In the genomic region with DNA sequence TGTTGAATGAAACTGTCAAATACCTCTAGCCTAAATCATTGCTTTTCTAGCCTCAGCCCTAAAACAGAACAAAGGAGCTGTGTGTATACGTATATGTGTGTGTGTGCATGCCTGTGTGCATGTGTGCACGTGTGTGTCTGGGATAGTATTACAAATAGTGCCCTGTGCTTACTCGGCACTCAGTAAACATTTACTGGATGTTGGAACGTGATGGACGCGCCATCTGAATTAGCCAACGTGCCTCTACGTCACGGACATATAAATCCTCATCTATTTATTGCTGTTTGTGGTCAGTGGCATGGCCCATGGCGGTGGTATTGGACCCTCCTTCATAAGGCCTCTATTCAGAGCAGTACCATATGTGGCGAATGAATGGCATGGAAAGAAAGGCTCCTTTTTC, we compare ENCODE assay signal across 26 cellular contexts. TPM values are rescaled to one million over a fixed set of nuclear protein-coding genes. Genes with fewer than 3 reads are reported as not detected.
DNase-seq lines count a peak whose midpoint lies in the region; ATAC-seq and TF ChIP-seq lines count a peak whose summit lies in the region.
"Had no signal": no experiment of that assay in that cellular context is flagged by ENCODE, and none has a peak within 500 bp of the region (broad histone marks: within the 10 kb centered on the region; RNA-seq: fewer than 3 reads in every experiment).

No MANE protein-coding gene starts in this region.

- intact Hi-C loops in left lung (cut with DNase I) = loop anchor here in 1 of 2 donors (5.0 kb wide), 1 partner anchor 128 kb away; no protein-coding TSS in a partner anchor

- in situ Hi-C loops in SK-MEL-5 (cut with HindIII; ENCODE audit: low pct_unique_long_range_greater_than_20kb, low sequenced_read_pairs) = no loop called here

- H3K27me3 ChIP-seq in ectodermal cell (ENCODE audit: control insufficient read depth, insufficient read depth, low read length, poor library complexity, severe bottlenecking) (no peaks in the 10 kb centered on the region), layer of hippocampus (ENCODE audit: control insufficient read depth, insufficient read depth, low read length) (no peaks in the 10 kb centered on the region), left lung (no peaks in the 10 kb centered on the region)
- H3K27me3 ChIP-seq: heart left ventricle, SJSA1 had no signal

- 92 to 95% methylated on average over 11 of the region's 11 CpGs for WGBS in ectodermal cell, 2 experiments

- no peak for TF ChIP-seq CTCF in left lung (IDR thresholded peaks at IDR 0.05)

- H3K9me3 ChIP-seq in ectodermal cell (ENCODE audit: control insufficient read depth, low read length) (no peaks in the 10 kb centered on the region), left lung (no peaks in the 10 kb centered on the region)
- H3K9me3 ChIP-seq: heart left ventricle, SJSA1 had no signal

- peaks cover 5% of the 10 kb centered on the region for H3K4me1 ChIP-seq in ectodermal cell (ENCODE audit: control insufficient read depth, insufficient read depth, low read length)
- H3K4me1 ChIP-seq in left lung = peaks cover 0 to 5% of the 10 kb centered on the region in 2 donors
- H3K4me1 ChIP-seq: parathyroid adenoma had no signal

- H3K4me3 ChIP-seq in ectodermal cell (ENCODE audit: insufficient read depth, low read depth, low read length) (no peak overlapping the region), left lung (no peak overlapping the region)
- H3K4me3 ChIP-seq: SJSA1 had no signal

- DNase-seq in SK-MEL-5 (ENCODE audit: low read depth, low spot score) (peak; percentile 98), left lung (no peak), NCI-H748 (lab: John Stamatoyannopoulos, UW; ENCODE audit: unreplicated experiment) (no peak)
- no peak for DNase-seq in activated CD4-positive, CD25-positive, alpha-beta regulatory T cell treated with anti-CD3 and anti-CD28 coated beads, Interleukin-2, amount 50 U/mL, for 72 hours
- DNase-seq: activated gamma-delta T cell; cortex of kidney; DMS 273 treated with DMSO at 0.1 percent for 48 hours; heart left ventricle; left colon; naive thymus-derived CD4-positive, alpha-beta T cell; NCI-H146; NCI-H524; right cardiac atrium; stimulated activated CD4-positive, alpha-beta T cell treated with anti-CD3 and anti-CD28 coated beads, Interleukin-12 subunit alpha, Interleukin-12 subunit beta, amount 100 ng/mL, for 4 hours; stimulated activated CD4-positive, alpha-beta T cell treated with anti-CD3 and anti-CD28 coated beads, Interleukin-4, amount 100 ng/mL, for 4 hours; stimulated activated naive CD8-positive, alpha-beta T cell treated with anti-CD3 and anti-CD28 coated beads, Interleukin-15, amount 100 ng/mL, for 72 hours; T-helper 1 cell; trophoblast cell had no signal

- ATAC-seq in left lung (no peak), HG03442 (IDR thresholded peaks at IDR 0.05; ENCODE audit: unreplicated experiment) (no peak)
- ATAC-seq: heart left ventricle; left colon; naive thymus-derived CD4-positive, alpha-beta T cell; Panc1; right cardiac atrium; stimulated activated naive CD8-positive, alpha-beta T cell treated with anti-CD3 and anti-CD28 coated beads, Interleukin-15, amount 100 ng/mL, for 72 hours had no signal

- H3K27ac ChIP-seq in ectodermal cell (ENCODE audit: insufficient read depth, low read depth, low read length, poor library complexity, severe bottlenecking) (peak overlapping the region; percentile 44), layer of hippocampus (ENCODE audit: low read depth, low read length) (peak overlapping the region; percentile 68), temporal lobe (ENCODE audit: low read depth, low read length) (peak overlapping the region; percentile 50), left lung (no peak overlapping the region)
- H3K27ac ChIP-seq: heart left ventricle, KMS-11, parathyroid adenoma, SJSA1 had no signal

- H3K36me3 ChIP-seq in ectodermal cell (ENCODE audit: control insufficient read depth, insufficient read depth, low read length) (no peaks in the 10 kb centered on the region), left lung (peaks cover 0 to 57% of the 10 kb centered on the region in 2 donors)

RNA-seq across cellular contexts. Expression of gene WWP2, which starts 37.5 kb away (rescaled TPM):
- total RNA-seq in SK-MEL-5 (2014; rRNA removed; shearing (Covaris generic)) = 13.9 and 14.0 TPM in 2 replicates
- polyA plus RNA-seq in SK-MEL-5 (2015; cell fraction: cytosol; rRNA removed) = 29.1 and 36.5 TPM in 2 replicates
- polyA plus RNA-seq in SK-MEL-5 (2015; cell fraction: nucleus; rRNA removed) = 25.8 and 27.6 TPM in 2 replicates
- polyA plus RNA-seq in ectodermal cell (2013, experiment 1 of 4) = 34.2 TPM
- 39.4 TPM for polyA plus RNA-seq in ectodermal cell (2013, experiment 2 of 4)
- polyA plus RNA-seq in ectodermal cell (2013, experiment 3 of 4) = 21.7 TPM
- 25.7 TPM for polyA plus RNA-seq in ectodermal cell (2013, experiment 4 of 4)
- total RNA-seq in temporal lobe = 21.1 TPM
- 10 to 100 TPM; 67.9 to 73.0 TPM for total RNA-seq in left lung

RNA-seq across cellular contexts. Expression of gene NOB1, which starts 44.9 kb away (rescaled TPM):
- total RNA-seq in SK-MEL-5 (2014; rRNA removed; shearing (Covaris generic)) = 14.6 and 16.5 TPM in 2 replicates
- polyA plus RNA-seq in SK-MEL-5 (2015; cell fraction: cytosol; rRNA removed) = 68.3 and 78.1 TPM in 2 replicates
- polyA plus RNA-seq in SK-MEL-5 (2015; cell fraction: nucleus; rRNA removed) = 25.5 and 29.3 TPM in 2 replicates
- polyA plus RNA-seq in ectodermal cell (2013, experiment 1 of 4) = 65.2 TPM
- 64.7 TPM for polyA plus RNA-seq in ectodermal cell (2013, experiment 2 of 4)
- polyA plus RNA-seq in ectodermal cell (2013, experiment 3 of 4) = 60.6 TPM
- polyA plus RNA-seq in ectodermal cell (2013, experiment 4 of 4) = 64.6 TPM
- total RNA-seq in temporal lobe (10.3 TPM), left lung (10 to 100 TPM; 29.9 to 42.2 TPM)

Comparison
In these comparisons a context has a peak if more than half of its experiments do, and no peak if none do; other contexts are left out.
1. H3K27ac ChIP-seq: peak in ectodermal cell (single experiment), layer of hippocampus (single experiment) and temporal lobe (single experiment); none in left lung (0 of 2).